Comparison of ENCODE assay signal across 8 cellular contexts in genomic region chr12:82686223-82687019, GRCh38. TPM values are rescaled to one million over a fixed set of nuclear protein-coding genes. Genes with fewer than 3 reads are reported as not detected.
DNase-seq lines count a peak whose midpoint lies in the region; ATAC-seq and TF ChIP-seq lines count a peak whose summit lies in the region.

Gene TMTC2 (plus strand): TSS chr12:82686906.

- peak within 1 kb of the TSS; percentile 91 for H3K4me3 ChIP-seq in AG04450 (ENCODE audit: low read depth, low read length)

- H3K27me3 ChIP-seq in AG04450 (ENCODE audit: control insufficient read depth, insufficient read depth, low read length): no peaks in the 10 kb centered on the region

- H3K4me3 Mint-ChIP-seq in central memory CD8-positive, alpha-beta T cell: peak within 1 kb of the TSS; percentile 94

- no peak for TF ChIP-seq CTCF in AG04450 (IDR thresholded peaks at IDR 0.05; ENCODE audit: low read depth, low read length)

- peak; percentile 83 for ATAC-seq in HG03159 (IDR thresholded peaks at IDR 0.05; ENCODE audit: unreplicated experiment)
- peak; percentile 73 for ATAC-seq in central memory CD8-positive, alpha-beta T cell (replicated peaks; ENCODE audit: extremely low read depth, poor library complexity, severe bottlenecking)

- peak within 1 kb of the TSS; percentile 73 for H3K27ac ChIP-seq in AG04450 (ENCODE audit: low read depth, low read length)

- H3K9me3 ChIP-seq in AG04450 (ENCODE audit: control insufficient read depth, insufficient read depth, low read length): no peaks in the 10 kb centered on the region; the same call in 1 of the 2 replicates

- peaks cover 13% of the 10 kb centered on the region for H3K4me1 Mint-ChIP-seq in central memory CD8-positive, alpha-beta T cell

- in situ Hi-C loops in GM18951 (cut with MboI; ENCODE audit: low sequenced_read_pairs, unreplicated experiment): no loop called here

- DNase-seq in AG04450 (ENCODE audit: low read depth, low spot score): peak; percentile 56
- DNase-seq in NCI-H2227 (lab: John Stamatoyannopoulos, UW; ENCODE audit: unreplicated experiment): peak; percentile 94
- peak; percentile 76 for DNase-seq in activated CD4-positive, CD25-positive, alpha-beta regulatory T cell treated with anti-CD3 and anti-CD28 coated beads, Interleukin-2, amount 50 U/mL, for 16 hours (ENCODE audit: low read depth, low spot score)
- peak; percentile 80 to 82 for DNase-seq in central memory CD8-positive, alpha-beta T cell (ENCODE audit: low spot score in 2 of 2)
- DNase-seq in islet precursor cell: peak; percentile 98
- DNase-seq in stimulated activated CD4-positive, alpha-beta T cell treated with anti-CD3 and anti-CD28 coated beads, Interleukin-12 subunit alpha, Interleukin-12 subunit beta, amount 100 ng/mL, for 24 hours (ENCODE audit: low read depth in 2 of 2): peak; percentile 85 to 88

- POLR2A ChIA-PET in AG04450 (lab: Yijun Ruan, JAX): interaction anchor here (2.2 kb wide), 1 partner anchor 328 kb away, joined by 8 read pairs; the partner anchor contains the start of genes CCDC59 and METTL25

- H3K9me3 Mint-ChIP-seq in central memory CD8-positive, alpha-beta T cell: no peaks in the 10 kb centered on the region

- CTCF ChIA-PET in AG04450 (lab: Charles Lee): interaction anchor here (0.6 to 2.9 kb wide), 23 partner anchors 10 to 1822 kb away, joined by 3 to 33 read pairs (median 3); partner anchors contain the start of genes CCDC59 and METTL25

- peaks cover 12% of the 10 kb centered on the region for H3K36me3 Mint-ChIP-seq in central memory CD8-positive, alpha-beta T cell (ENCODE audit: insufficient read depth)

- H3K27ac Mint-ChIP-seq in central memory CD8-positive, alpha-beta T cell (ENCODE audit: low read depth): peak within 1 kb of the TSS; percentile 84

- peaks cover 14% of the 10 kb centered on the region for H3K27me3 Mint-ChIP-seq in central memory CD8-positive, alpha-beta T cell

- TF ChIP-seq POLR2A in GM18951 (IDR thresholded peaks at IDR 0.05; ENCODE audit: extremely low read depth, insufficient read depth, insufficient read length): peak; percentile 85

RNA-seq across cellular contexts. Expression of gene TMTC2, which starts in this region (rescaled TPM):
- polyA plus RNA-seq in AG04450 (2011; rRNA removed): 1.6 and 1.8 TPM in 2 replicates
- polyA minus RNA-seq in AG04450 (2011; rRNA and poly(A)+ RNA removed): 4.4 and 5.1 TPM in 2 replicates

Comparison
In these comparisons a context has a peak if more than half of its experiments do, and no peak if none do; other contexts are left out.
1. Peak in every context shown above with its lines: DNase-seq, ATAC-seq, H3K4me3 ChIP-seq and H3K27ac ChIP-seq.